In genomic region chr7:44463169-44463808, GRCh38 we compare ENCODE assay signal across 1 cellular context.
TF ChIP-seq lines count a peak whose summit lies in the region.

No MANE protein-coding gene starts in this region.

TF ChIP-seq in GM12878, 131 proteins besides CTCF, POLR2A, EP300 and RAD21 (continued from another document):
- TF ChIP-seq REST (IDR thresholded peaks at IDR 0.05; ENCODE audit: low read depth, low read length) = no peak
- TF ChIP-seq USF1 (IDR thresholded peaks at IDR 0.05; ENCODE audit: borderline replicate concordance, extremely low read length, insufficient read depth, low read depth, low read length) = no peak
- TF ChIP-seq SMC3 (IDR thresholded peaks at IDR 0.05; ENCODE audit: borderline replicate concordance, low read length) = no peak
- TF ChIP-seq SMARCA5 (IDR thresholded peaks at IDR 0.05) = no peak
- no peak for TF ChIP-seq RCOR1 (conservative IDR thresholded peaks at IDR 0.05; ENCODE audit: low read depth, low read length)
- TF ChIP-seq RELA (IDR thresholded peaks at IDR 0.05; ENCODE audit: borderline replicate concordance, partially characterized antibody) = no peak
- no peak for TF ChIP-seq ZNF274 (IDR thresholded peaks at IDR 0.05; ENCODE audit: insufficient read depth, insufficient read length)
- TF ChIP-seq ZBTB11 (CRISPR knock-in tag; IDR thresholded peaks at IDR 0.05) = no peak
- TF ChIP-seq CHD4 (IDR thresholded peaks at IDR 0.05) = no peak
- TF ChIP-seq NR2C1 (IDR thresholded peaks at IDR 0.05) = no peak
- TF ChIP-seq YY1 (IDR thresholded peaks at IDR 0.05; ENCODE audit: low read depth, low read length) = no peak
- TF ChIP-seq PRDM15 (CRISPR knock-in tag; IDR thresholded peaks at IDR 0.05) = no peak
- no peak for TF ChIP-seq CHD1 (IDR thresholded peaks at IDR 0.05; ENCODE audit: low read depth, low read length)
- TF ChIP-seq PML (IDR thresholded peaks at IDR 0.05; ENCODE audit: low read length) = no peak
